ENCODE assay signal across 13 cellular contexts in genomic region chr2:53104263-53104662, GRCh38.
DNase-seq lines count a peak whose midpoint lies in the region; ATAC-seq and TF ChIP-seq lines count a peak whose summit lies in the region.
"Had no signal": no experiment of that assay in that cellular context is flagged by ENCODE, and none has a peak within 500 bp of the region (broad histone marks: within the 10 kb centered on the region; RNA-seq: fewer than 3 reads in every experiment).

No MANE protein-coding gene starts in this region.

- H3K27me3 ChIP-seq in SJCRH30: no peaks in the 10 kb centered on the region
- H3K27me3 ChIP-seq: spleen had no signal

- peaks cover 15% of the 10 kb centered on the region for H3K4me1 Mint-ChIP-seq in HFFc6 (ENCODE audit: low read depth)
- H3K4me1 Mint-ChIP-seq: stimulated activated naive CD8-positive, alpha-beta T cell treated with anti-CD3 and anti-CD28 coated beads, Interleukin-15, amount 100 ng/mL, for 72 hours had no signal

- no peaks in the 10 kb centered on the region; the same call in 1 of the 2 replicates for H3K27me3 Mint-ChIP-seq in HFFc6 (ENCODE audit: insufficient read depth)
- H3K27me3 Mint-ChIP-seq: stimulated activated naive CD8-positive, alpha-beta T cell treated with anti-CD3 and anti-CD28 coated beads, Interleukin-15, amount 100 ng/mL, for 72 hours had no signal

- H3K36me3 ChIP-seq in SJCRH30: no peaks in the 10 kb centered on the region
- H3K36me3 ChIP-seq: spleen had no signal

- no peaks in the 10 kb centered on the region for H3K36me3 Mint-ChIP-seq in HFFc6 (ENCODE audit: low read depth)

- no peak for ATAC-seq in HG03457 (IDR thresholded peaks at IDR 0.05; ENCODE audit: unreplicated experiment)
- ATAC-seq: Right ventricle myocardium inferior; stimulated activated naive CD8-positive, alpha-beta T cell treated with anti-CD3 and anti-CD28 coated beads, Interleukin-15, amount 100 ng/mL, for 72 hours had no signal

- H3K4me1 ChIP-seq in SJCRH30: peaks cover 23% of the 10 kb centered on the region
- H3K4me1 ChIP-seq: spleen had no signal

- H3K4me3 Mint-ChIP-seq in HFFc6: no peak overlapping the region
- H3K4me3 Mint-ChIP-seq: stimulated activated naive CD8-positive, alpha-beta T cell treated with anti-CD3 and anti-CD28 coated beads, Interleukin-15, amount 100 ng/mL, for 72 hours had no signal

- DNase-seq in HFFc6 (peak; percentile 6), SJCRH30 (peak; percentile 40 to 80), fibroblast of villous mesenchyme (ENCODE audit: low read depth) (peak; percentile 45), retinal pigment epithelial cell (ENCODE audit: low read depth) (peak; percentile 22), CD1c-positive myeloid dendritic cell (ENCODE audit: extremely low spot score) (no peak), NCI-H524 (lab: John Stamatoyannopoulos, UW) (no peak)
- no peak for DNase-seq in activated CD4-positive, alpha-beta T cell treated with anti-CD3 and anti-CD28 coated beads, Interleukin-2, amount 50 U/mL, for 1 hour
- DNase-seq: activated CD8-positive, alpha-beta memory T cell treated with anti-CD3 and anti-CD28 coated beads, Interleukin-2, amount 50 U/mL, for 48 hours; NCI-H146; spleen; stimulated activated naive CD8-positive, alpha-beta T cell treated with anti-CD3 and anti-CD28 coated beads, Interleukin-15, amount 100 ng/mL, for 72 hours had no signal

- peak overlapping the region; percentile 55 for H3K27ac ChIP-seq in SJCRH30
- H3K27ac ChIP-seq: spleen had no signal

- no peak for TF ChIP-seq CTCF in HFFc6 (IDR thresholded peaks at IDR 0.05)
- TF ChIP-seq CTCF in fibroblast of villous mesenchyme (IDR thresholded peaks at IDR 0.05; ENCODE audit: insufficient read depth, low read depth, low read length): no peak
- no peak for TF ChIP-seq CTCF in retinal pigment epithelial cell (conservative IDR thresholded peaks at IDR 0.05; ENCODE audit: low read depth, low read length)

- H3K9me3 ChIP-seq in SJCRH30 (replicated peaks): 0 out of 2 replicates have a peak, but pooled peaks cover 3% of the 10 kb centered on the region

- H3K27ac Mint-ChIP-seq in HFFc6: no peak overlapping the region
- H3K27ac Mint-ChIP-seq: stimulated activated naive CD8-positive, alpha-beta T cell treated with anti-CD3 and anti-CD28 coated beads, Interleukin-15, amount 100 ng/mL, for 72 hours had no signal

- H3K9me3 Mint-ChIP-seq in HFFc6: no peaks in the 10 kb centered on the region

- H3K4me3 ChIP-seq in SJCRH30 (no peak overlapping the region), fibroblast of villous mesenchyme (ENCODE audit: low read depth, low read length) (no peak overlapping the region), retinal pigment epithelial cell (ENCODE audit: low read length) (no peak overlapping the region)
- H3K4me3 ChIP-seq: spleen had no signal

Comparison
In these comparisons a context has a peak if more than half of its experiments do, and no peak if none do; other contexts are left out.
1. DNase-seq: peak in HFFc6 (single experiment), SJCRH30 (2 of 2), fibroblast of villous mesenchyme (single experiment) and retinal pigment epithelial cell (single experiment); none in activated CD4-positive, alpha-beta T cell treated with anti-CD3 and anti-CD28 coated beads, Interleukin-2, amount 50 U/mL, for 1 hour (single experiment), CD1c-positive myeloid dendritic cell (single experiment) and NCI-H524 (0 of 2).